12 cellular contexts compared by ENCODE assay signal in genomic region chr12:50241178-50241577, GRCh38. TPM values are rescaled to one million over a fixed set of nuclear protein-coding genes. Genes with fewer than 3 reads are reported as not detected.
A peak's percentile ranks its signal among the peaks of the same experiment; 100 is the strongest.
DNase-seq lines count a peak whose midpoint lies in the region; TF ChIP-seq lines count a peak whose summit lies in the region.
"Had no signal": no experiment of that assay in that cellular context is flagged by ENCODE, and none has a peak within 500 bp of the region (broad histone marks: within the 10 kb centered on the region; RNA-seq: fewer than 3 reads in every experiment).

No MANE protein-coding gene starts in this region.

- peak; percentile 19 for DNase-seq in HFFc6
- no peak for DNase-seq in brain microvascular endothelial cell
- DNase-seq in mesendoderm: no peak
- no peak for DNase-seq in GM10266 (ENCODE audit: extremely low spot score)
- DNase-seq in activated naive CD8-positive, alpha-beta T cell treated with anti-CD3 and anti-CD28 coated beads for 36 hours: no peak
- no peak for DNase-seq in NCI-H226
- DNase-seq: activated CD4-positive, CD25-positive, alpha-beta regulatory T cell treated with anti-CD3 and anti-CD28 coated beads, Interleukin-2, amount 50 U/mL, for 72 hours; activated gamma-delta T cell treated with Interleukin-2 at 50 U/mL for 16 hours; CD4-positive, CD25-positive, alpha-beta regulatory T cell had no signal

- no peaks in the 10 kb centered on the region for H3K79me2 ChIP-seq in ACC112 (ENCODE audit: control insufficient read depth, insufficient read depth, low read length, unreplicated experiment)
- no peaks in the 10 kb centered on the region for H3K79me2 ChIP-seq in mesendoderm (ENCODE audit: control insufficient read depth, insufficient read depth, low read length)

- H3K56ac ChIP-seq in mesendoderm (ENCODE audit: low read length): no peak overlapping the region

- H4K8ac ChIP-seq in mesendoderm (ENCODE audit: low read depth, low read length): no peak overlapping the region

- H3K27ac Mint-ChIP-seq in HFFc6 (peak overlapping the region; percentile 92), nephron (peak overlapping the region; percentile 91 to 94 (median 93))
- no peak overlapping the region for H3K27ac Mint-ChIP-seq in activated naive CD8-positive, alpha-beta T cell treated with anti-CD3 and anti-CD28 coated beads for 36 hours
- H3K27ac Mint-ChIP-seq: CD4-positive, CD25-positive, alpha-beta regulatory T cell had no signal

- no peak overlapping the region for H2BK15ac ChIP-seq in mesendoderm (replicated peaks; ENCODE audit: low read depth)

- H3K27me3 Mint-ChIP-seq in HFFc6 (ENCODE audit: insufficient read depth) (peaks cover 1% of the 10 kb centered on the region; the same call in 1 of the 2 replicates), nephron (ENCODE audit: low read depth) (no peaks in the 10 kb centered on the region)
- H3K27me3 Mint-ChIP-seq in activated naive CD8-positive, alpha-beta T cell treated with anti-CD3 and anti-CD28 coated beads for 36 hours: no peaks in the 10 kb centered on the region

- peaks cover 58% of the 10 kb centered on the region for H3K4me1 Mint-ChIP-seq in HFFc6 (ENCODE audit: low read depth)
- peaks cover 60% of the 10 kb centered on the region for H3K4me1 Mint-ChIP-seq in nephron
- no peaks in the 10 kb centered on the region for H3K4me1 Mint-ChIP-seq in activated naive CD8-positive, alpha-beta T cell treated with anti-CD3 and anti-CD28 coated beads for 36 hours

- H2AK5ac ChIP-seq in mesendoderm (ENCODE audit: low read length): no peak overlapping the region

- TF ChIP-seq CTCF in HFFc6 (IDR thresholded peaks at IDR 0.05) (no peak), brain microvascular endothelial cell (IDR thresholded peaks at IDR 0.05; ENCODE audit: low read depth, low read length, missing control alignments) (no peak), nephron (IDR thresholded peaks at IDR 0.05; ENCODE audit: unreplicated experiment in 3 of 3) (no peak), GM10266 (IDR thresholded peaks at IDR 0.05; ENCODE audit: control insufficient read depth, insufficient read depth, low read depth, missing control alignments) (no peak)

- no peaks in the 10 kb centered on the region for H3K27me3 ChIP-seq in ACC112 (ENCODE audit: insufficient read depth, low read length)
- H3K27me3 ChIP-seq in brain microvascular endothelial cell (replicated peaks): no peaks in the 10 kb centered on the region
- H3K27me3 ChIP-seq in mesendoderm (ENCODE audit: insufficient read depth, low read length, poor library complexity): no peaks in the 10 kb centered on the region

- H3K4ac ChIP-seq in mesendoderm (ENCODE audit: low read depth, low read length): no peak overlapping the region

- peak overlapping the region; percentile 46 for H2AFZ ChIP-seq in ACC112 (ENCODE audit: low read length, unreplicated experiment)

- no CpG with 5 or more reads among the region's 1 CpG for WGBS in mesendoderm (ENCODE audit: extremely low coverage, insufficient coverage, low lambda C conversion rate)

- no peak overlapping the region for H3K4me2 ChIP-seq in mesendoderm (ENCODE audit: low read length)

- in situ Hi-C loops in brain microvascular endothelial cell (cut with HindIII; ENCODE audit: low pct_ligation_motif_present, low sequenced_read_pairs): no loop called here

- H3K36me3 ChIP-seq in ACC112 (ENCODE audit: insufficient read depth, low read length) (no peaks in the 10 kb centered on the region), brain microvascular endothelial cell (replicated peaks) (no peaks in the 10 kb centered on the region), mesendoderm (ENCODE audit: control insufficient read depth, insufficient read depth, low read length) (no peaks in the 10 kb centered on the region)

- no peak overlapping the region for H2BK120ac ChIP-seq in mesendoderm (ENCODE audit: low read depth, low read length)

- H3K79me1 ChIP-seq in mesendoderm (ENCODE audit: low read length): no peaks in the 10 kb centered on the region

- H3K23ac ChIP-seq in mesendoderm (ENCODE audit: low read length): no peak overlapping the region

- H3K4me3 ChIP-seq in ACC112 (ENCODE audit: low read depth, low read length): peak overlapping the region; percentile 3; the same call in 1 of the 2 replicates
- H3K4me3 ChIP-seq in brain microvascular endothelial cell (ENCODE audit: low read depth, low read length): no peak overlapping the region
- no peak overlapping the region for H3K4me3 ChIP-seq in mesendoderm (ENCODE audit: low read length)
- H3K4me3 ChIP-seq: lung had no signal

- H3K9ac ChIP-seq in mesendoderm (ENCODE audit: low read length): no peak overlapping the region

- H4K5ac ChIP-seq in mesendoderm (ENCODE audit: low read length): no peak overlapping the region

- H3K4me3 Mint-ChIP-seq in HFFc6 (peak overlapping the region; percentile 84), nephron (no peak overlapping the region)
- no peak overlapping the region for H3K4me3 Mint-ChIP-seq in activated naive CD8-positive, alpha-beta T cell treated with anti-CD3 and anti-CD28 coated beads for 36 hours
- H3K4me3 Mint-ChIP-seq: CD4-positive, CD25-positive, alpha-beta regulatory T cell had no signal

- peaks cover 16% of the 10 kb centered on the region for H3K36me3 Mint-ChIP-seq in HFFc6 (ENCODE audit: low read depth)
- peaks cover 8% of the 10 kb centered on the region for H3K36me3 Mint-ChIP-seq in nephron (ENCODE audit: low read depth)
- no peaks in the 10 kb centered on the region for H3K36me3 Mint-ChIP-seq in activated naive CD8-positive, alpha-beta T cell treated with anti-CD3 and anti-CD28 coated beads for 36 hours

- no peak overlapping the region for H2BK5ac ChIP-seq in mesendoderm (ENCODE audit: low read length)

- H3K4me1 ChIP-seq in ACC112 (ENCODE audit: control insufficient read depth, insufficient read depth, low read length, unreplicated experiment) (peaks cover 34% of the 10 kb centered on the region), mesendoderm (ENCODE audit: control insufficient read depth, low read depth, low read length) (peaks cover 8% of the 10 kb centered on the region)

- H3K18ac ChIP-seq in mesendoderm (ENCODE audit: low read length): no peak overlapping the region

- H3K27ac ChIP-seq in ACC112 (ENCODE audit: low read depth, low read length) (peak overlapping the region; percentile 91), brain microvascular endothelial cell (peak overlapping the region; percentile 76), mesendoderm (ENCODE audit: low read depth, low read length) (no peak overlapping the region)

- H3K9me3 Mint-ChIP-seq in HFFc6 (no peaks in the 10 kb centered on the region), nephron (no peaks in the 10 kb centered on the region)
- no peaks in the 10 kb centered on the region for H3K9me3 Mint-ChIP-seq in activated naive CD8-positive, alpha-beta T cell treated with anti-CD3 and anti-CD28 coated beads for 36 hours

RNA-seq across cellular contexts. Expression of gene LIMA1, which starts 42.1 kb away (rescaled TPM):
- total RNA-seq in HFFc6 (2021; fragmentation: NEBNext Ultra II Directional; extraction: Animal tissue kit (Norgen Biotek cat#: 25700)): 100 to 1,000 TPM; 259 to 335 (median 298) TPM
- polyA plus RNA-seq in mesendoderm (2013, experiment 1 of 2): 94.9 TPM
- polyA plus RNA-seq in mesendoderm (2013, experiment 2 of 2): 93.3 TPM
- total RNA-seq in activated naive CD8-positive, alpha-beta T cell treated with anti-CD3 and anti-CD28 coated beads for 36 hours: 10 to 100 TPM; 27.8 to 28.1 TPM

Comparison
In these comparisons a context has a peak if more than half of its experiments do, and no peak if none do; other contexts are left out.
1. RNA of gene LIMA1, which starts 42.1 kb away (total RNA-seq): 259 to 335 TPM in HFFc6; 27.8 to 28.1 TPM in activated naive CD8-positive, alpha-beta T cell treated with anti-CD3 and anti-CD28 coated beads for 36 hours; every median in the first group is over 4 times any median in the second.